2 cellular contexts compared by ENCODE assay signal in genomic region chr5:178319541-178320041, GRCh38.
TF ChIP-seq lines count a peak whose summit lies in the region.

No MANE protein-coding gene starts in this region.

TF ChIP-seq in GM23338, 12 proteins besides CTCF, POLR2A, EP300 and RAD21 (continued from another document):
- TF ChIP-seq REST (IDR thresholded peaks at IDR 0.05; ENCODE audit: unreplicated experiment) (no peak), ZNF462 (CRISPR knock-in tag; IDR thresholded peaks at IDR 0.05) (no peak), ZNF114 (CRISPR knock-in tag; IDR thresholded peaks at IDR 0.05) (no peak), POLR2AphosphoS5 (IDR thresholded peaks at IDR 0.05; ENCODE audit: low read depth) (no peak), ZNF331 (CRISPR knock-in tag; IDR thresholded peaks at IDR 0.05; ENCODE audit: low read depth) (no peak), STAT1 (IDR thresholded peaks at IDR 0.05; ENCODE audit: unreplicated experiment) (no peak), EZH2 (IDR thresholded peaks at IDR 0.05; ENCODE audit: low read depth, unreplicated experiment) (no peak), EZH2phosphoT487 (IDR thresholded peaks at IDR 0.05; ENCODE audit: unreplicated experiment) (no peak)

TF ChIP-seq in WTC11, 78 proteins besides CTCF, POLR2A, EP300 and RAD21 (continued from another document):
- no peak for TF ChIP-seq AR (CRISPR knock-in tag; IDR thresholded peaks at IDR 0.05)
- TF ChIP-seq SP1 (CRISPR knock-in tag; conservative IDR thresholded peaks at IDR 0.05) = no peak
- no peak for TF ChIP-seq PRDM15 (CRISPR knock-in tag; IDR thresholded peaks at IDR 0.05)
- TF ChIP-seq ZNF425 (CRISPR knock-in tag; conservative IDR thresholded peaks at IDR 0.05) = no peak
- no peak for TF ChIP-seq ERG (CRISPR knock-in tag; IDR thresholded peaks at IDR 0.05)
- TF ChIP-seq FOXJ3 (CRISPR knock-in tag; IDR thresholded peaks at IDR 0.05; ENCODE audit: borderline replicate concordance) = no peak
